In genomic region chr5:132480546-132481242, GRCh38 we compare ENCODE assay signal across 13 cellular contexts. TPM values are rescaled to one million over a fixed set of nuclear protein-coding genes. Genes with fewer than 3 reads are reported as not detected.
DNase-seq lines count a peak whose midpoint lies in the region; ATAC-seq, FAIRE-seq and TF ChIP-seq lines count a peak whose summit lies in the region.
"Had no signal": no experiment of that assay in that cellular context is flagged by ENCODE, and none has a peak within 500 bp of the region (broad histone marks: within the 10 kb centered on the region; RNA-seq: fewer than 3 reads in every experiment).

No MANE protein-coding gene starts in this region.

- peaks cover 17 to 32% (median 22%) of the 10 kb centered on the region in 4 donors for H3K36me3 ChIP-seq in liver (ENCODE audit: control insufficient read depth in 4 of 4, insufficient read depth in 3 of 4, low read depth in 1 of 4, low read length in 3 of 4)

- FAIRE-seq in HTR-8/SVneo (lab: Jason Lieb, UNC), result no peak

- no peaks in the 10 kb centered on the region for H3K27me3 ChIP-seq in liver (ENCODE audit: control insufficient read depth in 4 of 4, insufficient read depth in 4 of 4, low read length in 3 of 4)
- H3K27me3 ChIP-seq: body of pancreas had no signal

- H3K9me3 ChIP-seq in liver (ENCODE audit: control insufficient read depth in 4 of 4, low read length in 3 of 4), result no peaks in the 10 kb centered on the region
- H3K9me3 ChIP-seq: body of pancreas had no signal

- peak overlapping the region in 1 of 2 donors; percentile 40 for H3K27ac ChIP-seq in liver (ENCODE audit: low read depth in 1 of 2, low read length in 2 of 2)

- TF ChIP-seq CTCF in liver (IDR thresholded peaks at IDR 0.05; ENCODE audit: low read depth, low read length, missing input control), result no peak

- peak in 4 of 6 experiments; percentile 28 to 58 (median 46) for DNase-seq in stimulated activated naive CD4-positive, alpha-beta T cell (lab: John Stamatoyannopoulos, UW)
- no peak for DNase-seq in stimulated activated naive CD4-positive, alpha-beta T cell treated with Interleukin-2 at 50 U/mL for 16 hours (lab: John Stamatoyannopoulos, UW)
- DNase-seq in activated CD8-positive, alpha-beta memory T cell treated with anti-CD3 and anti-CD28 coated beads, Interleukin-2, amount 50 U/mL, for 4 hours, result peak; percentile 39
- no peak for DNase-seq in T-helper 9 cell
- DNase-seq in KG1 (lab: John Stamatoyannopoulos, UW), result no peak
- no peak for DNase-seq in HTR-8/SVneo (ENCODE audit: insufficient read length, low spot score)
- DNase-seq: body of pancreas, KBM-7, NCI-H2081 treated with DMSO at 0.1 percent for 48 hours, SW 1271 had no signal

- no peak overlapping the region for H3K4me3 ChIP-seq in liver (ENCODE audit: low read depth in 1 of 3, low read length in 3 of 3)
- H3K4me3 ChIP-seq: body of pancreas, skin epidermis had no signal

- WGBS in liver, result 87% methylated on average over 8 of the region's 8 CpGs

- TF ChIP-seq POLR2A in GM18505 (IDR thresholded peaks at IDR 0.05; ENCODE audit: borderline replicate concordance, extremely low read depth, insufficient read depth, insufficient read length), result no peak

- peaks cover 4 to 25% (median 14%) of the 10 kb centered on the region in 4 donors for H3K4me1 ChIP-seq in liver (ENCODE audit: control insufficient read depth in 4 of 4, insufficient read depth in 4 of 4, low read length in 3 of 4)

- no peak for TF ChIP-seq RAD21 in liver (IDR thresholded peaks at IDR 0.05)

- H3K9ac ChIP-seq in liver (ENCODE audit: low read depth in 1 of 2, low read length in 2 of 2), result no peak overlapping the region

- no peak for ATAC-seq in GM18505 (IDR thresholded peaks at IDR 0.05; ENCODE audit: unreplicated experiment)
- ATAC-seq: body of pancreas had no signal

TF ChIP-seq in liver, 16 proteins besides CTCF, POLR2A, EP300 and RAD21:
- TF ChIP-seq REST (IDR thresholded peaks at IDR 0.05), result no peak
- TF ChIP-seq HNF4G (IDR thresholded peaks at IDR 0.05), result no peak
- TF ChIP-seq ZBTB33 (IDR thresholded peaks at IDR 0.05), result no peak
- no peak for TF ChIP-seq NR2F2 (IDR thresholded peaks at IDR 0.05)
- TF ChIP-seq EGR1 (IDR thresholded peaks at IDR 0.05; ENCODE audit: low read depth in 2 of 2), result no peak
- no peak for TF ChIP-seq HNF4A (conservative IDR thresholded peaks at IDR 0.05)
- TF ChIP-seq FOXA1 (IDR thresholded peaks at IDR 0.05), result no peak
- no peak for TF ChIP-seq MAX (IDR thresholded peaks at IDR 0.05)
- TF ChIP-seq ATF3 (IDR thresholded peaks at IDR 0.05), result peak; percentile 23
TF ChIP-seq in liver: peak in this region for 1.

RNA-seq across cellular contexts. Expression of gene IRF1, which starts 9.9 kb away (rescaled TPM):
- 10 to 100 TPM in 1 of 2 donors, 1 to 10 TPM in 1; 9.5 to 42.6 TPM for total RNA-seq in liver
- polyA plus RNA-seq in liver, result 10 to 100 TPM; 22.1 to 27.3 TPM

Comparison
In these comparisons a context has a peak if more than half of its experiments do, and no peak if none do; other contexts are left out.
1. DNase-seq: peak in stimulated activated naive CD4-positive, alpha-beta T cell (4 of 6) and activated CD8-positive, alpha-beta memory T cell treated with anti-CD3 and anti-CD28 coated beads, Interleukin-2, amount 50 U/mL, for 4 hours (single experiment); none in stimulated activated naive CD4-positive, alpha-beta T cell treated with Interleukin-2 at 50 U/mL for 16 hours (single experiment), T-helper 9 cell (single experiment), KG1 (single experiment) and HTR-8/SVneo (single experiment).